15 cellular contexts compared by ENCODE assay signal in genomic region chr7:134526552-134527248, GRCh38. TPM values are rescaled to one million over a fixed set of nuclear protein-coding genes. Genes with fewer than 3 reads are reported as not detected.
"Had no signal": no experiment of that assay in that cellular context is flagged by ENCODE, and none has a peak within 500 bp of the region (broad histone marks: within the 10 kb centered on the region; RNA-seq: fewer than 3 reads in every experiment).

No MANE protein-coding gene starts in this region.

RNA-seq across cellular contexts. Expression of gene AKR1B10, which starts 0.7 kb away (rescaled TPM):
- total RNA-seq: activated CD4-positive, alpha-beta memory T cell treated with anti-CD3 and anti-CD28 coated beads for 36 hours; activated CD4-positive, alpha-beta T cell treated with anti-CD3 and anti-CD28 coated beads, Interleukin-2, amount 10 ng/mL, durations not matched to agents 24 days and 14 days; activated CD8-positive, alpha-beta memory T cell treated with anti-CD3 and anti-CD28 coated beads for 36 hours; activated naive CD4-positive, alpha-beta T cell treated with anti-CD3 and anti-CD28 coated beads for 36 hours; activated naive CD8-positive, alpha-beta T cell treated with anti-CD3 and anti-CD28 coated beads for 36 hours; activated T-helper 1 cell treated with anti-CD3 and anti-CD28 coated beads, Interleukin-12 subunit alpha, Interleukin-12 subunit beta, Interleukin-2, Interleukin-4 antibody, amounts not matched to agents 30 ng/mL and 10 ng/mL and 1 ng/mL, durations not matched to agents 14 hours and 24 hours and 36 hours; frontal cortex; lung microvascular endothelial cell; naive thymus-derived CD4-positive, alpha-beta T cell; neural crest cell had no signal
- polyA plus RNA-seq: naive thymus-derived CD4-positive, alpha-beta T cell had no signal

RNA-seq across cellular contexts. Expression of gene AKR1B15, which starts 22.2 kb away (rescaled TPM):
- total RNA-seq: activated CD4-positive, alpha-beta memory T cell treated with anti-CD3 and anti-CD28 coated beads for 36 hours; activated CD4-positive, alpha-beta T cell treated with anti-CD3 and anti-CD28 coated beads, Interleukin-2, amount 10 ng/mL, durations not matched to agents 24 days and 14 days; activated CD8-positive, alpha-beta memory T cell treated with anti-CD3 and anti-CD28 coated beads for 36 hours; activated naive CD4-positive, alpha-beta T cell treated with anti-CD3 and anti-CD28 coated beads for 36 hours; activated naive CD8-positive, alpha-beta T cell treated with anti-CD3 and anti-CD28 coated beads for 36 hours; activated T-helper 1 cell treated with anti-CD3 and anti-CD28 coated beads, Interleukin-12 subunit alpha, Interleukin-12 subunit beta, Interleukin-2, Interleukin-4 antibody, amounts not matched to agents 30 ng/mL and 10 ng/mL and 1 ng/mL, durations not matched to agents 14 hours and 24 hours and 36 hours; dorsolateral prefrontal cortex; frontal cortex; left ventricle myocardium superior; lung microvascular endothelial cell; naive thymus-derived CD4-positive, alpha-beta T cell; neural crest cell; pulmonary artery endothelial cell had no signal
- polyA plus RNA-seq: aorta; naive thymus-derived CD4-positive, alpha-beta T cell; pancreas had no signal
